Comparison of ENCODE assay signal across 12 cellular contexts in the genomic region with DNA sequence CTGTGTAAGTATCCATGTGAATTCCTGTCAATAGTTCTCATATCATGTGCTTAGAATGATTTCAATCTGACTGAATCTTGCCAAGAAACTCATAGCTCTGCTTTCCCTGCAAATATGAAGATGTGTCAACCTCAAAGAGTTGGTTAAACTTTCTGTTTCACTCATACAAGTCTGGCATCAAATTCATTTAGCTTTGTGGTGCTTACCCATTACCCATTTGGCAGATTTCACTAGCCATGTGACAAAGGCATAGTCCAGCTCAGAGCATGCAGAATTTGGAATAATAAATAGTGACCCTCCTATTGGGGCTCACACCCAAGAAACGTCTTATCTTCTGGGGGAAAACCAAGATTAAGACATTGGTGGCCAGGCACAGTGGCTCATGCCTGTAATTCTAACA.
A peak's percentile ranks its signal among the peaks of the same experiment; 100 is the strongest.
DNase-seq lines count a peak whose midpoint lies in the region; ATAC-seq and TF ChIP-seq lines count a peak whose summit lies in the region.
"Had no signal": no experiment of that assay in that cellular context is flagged by ENCODE, and none has a peak within 500 bp of the region (broad histone marks: within the 10 kb centered on the region; RNA-seq: fewer than 3 reads in every experiment).

No MANE protein-coding gene starts in this region.

- H3K9me3 ChIP-seq in MG63 (no peaks in the 10 kb centered on the region), smooth muscle cell (replicated peaks; ENCODE audit: low read depth) (no peaks in the 10 kb centered on the region), prostate gland (no peaks in the 10 kb centered on the region)
- H3K9me3 ChIP-seq: neutrophil had no signal

- no peak for TF ChIP-seq POLR2A in prostate gland (IDR thresholded peaks at IDR 0.05)

- no peaks in the 10 kb centered on the region for H3K79me2 ChIP-seq in smooth muscle cell (ENCODE audit: low read depth)

- ATAC-seq in GM18511 (IDR thresholded peaks at IDR 0.05; ENCODE audit: unreplicated experiment) (peak; percentile 54), GM21526 (IDR thresholded peaks at IDR 0.05; ENCODE audit: low FRiP score, unreplicated experiment) (no peak)

- WGBS in smooth muscle cell (ENCODE audit: low lambda C conversion rate) = 71% methylated on average over 1 of the region's 1 CpG
- WGBS in prostate gland = 66% methylated on average over 1 of the region's 1 CpG

- DNase-seq in MG63 (peak; percentile 17), brain microvascular endothelial cell (no peak), smooth muscle cell (lab: John Stamatoyannopoulos, UW; ENCODE audit: unreplicated experiment) (no peak), prostate gland (ENCODE audit: low spot score) (no peak), substantia nigra (lab: John Stamatoyannopoulos, UW) (no peak)
- DNase-seq: dorsolateral prefrontal cortex; glutamatergic neuron; NCI-H345; stimulated activated naive CD4-positive, alpha-beta T cell had no signal

- no peak overlapping the region for H3K9ac ChIP-seq in smooth muscle cell (ENCODE audit: low read depth)

- no peaks in the 10 kb centered on the region for H3K27me3 ChIP-seq in MG63
- no peaks in the 10 kb centered on the region for H3K27me3 ChIP-seq in brain microvascular endothelial cell (replicated peaks)
- H3K27me3 ChIP-seq in smooth muscle cell (ENCODE audit: low read depth) = no peaks in the 10 kb centered on the region
- no peaks in the 10 kb centered on the region for H3K27me3 ChIP-seq in prostate gland (replicated peaks; ENCODE audit: insufficient read depth)
- H3K27me3 ChIP-seq: dorsolateral prefrontal cortex, neutrophil had no signal

- in situ Hi-C loops in brain microvascular endothelial cell (cut with HindIII; ENCODE audit: low pct_ligation_motif_present, low sequenced_read_pairs) = no loop called here

- intact Hi-C loops in prostate gland (cut with DNase I) = no loop called here

- peaks cover 5% of the 10 kb centered on the region for H3F3A ChIP-seq in smooth muscle cell (ENCODE audit: low read depth)

- H3K36me3 ChIP-seq in MG63 (no peaks in the 10 kb centered on the region), brain microvascular endothelial cell (replicated peaks) (no peaks in the 10 kb centered on the region), smooth muscle cell (ENCODE audit: low read depth) (no peaks in the 10 kb centered on the region), prostate gland (no peaks in the 10 kb centered on the region)
- H3K36me3 ChIP-seq: neutrophil had no signal

- H4K20me1 ChIP-seq in smooth muscle cell (ENCODE audit: low read depth) = no peaks in the 10 kb centered on the region

- H3K4me1 ChIP-seq in smooth muscle cell (ENCODE audit: low read depth) (no peaks in the 10 kb centered on the region), prostate gland (replicated peaks) (no peaks in the 10 kb centered on the region)

- peak overlapping the region; percentile 30 for H3K27ac ChIP-seq in brain microvascular endothelial cell
- H3K27ac ChIP-seq in smooth muscle cell (ENCODE audit: low read depth) = peak overlapping the region; percentile 22
- H3K27ac ChIP-seq in prostate gland = no peak overlapping the region
- no peak overlapping the region for H3K27ac ChIP-seq in substantia nigra (ENCODE audit: low read depth, low read length, poor library complexity, severe bottlenecking)
- H3K27ac ChIP-seq: dorsolateral prefrontal cortex, neutrophil had no signal

- no peak overlapping the region for H3K4me2 ChIP-seq in smooth muscle cell

- H3K4me3 ChIP-seq in MG63 (no peak overlapping the region), brain microvascular endothelial cell (ENCODE audit: low read depth, low read length) (no peak overlapping the region), smooth muscle cell (no peak overlapping the region), prostate gland (no peak overlapping the region)
- H3K4me3 ChIP-seq: dorsolateral prefrontal cortex had no signal

- H2AFZ ChIP-seq in smooth muscle cell (ENCODE audit: low read depth) = no peak overlapping the region

- TF ChIP-seq CTCF in brain microvascular endothelial cell (IDR thresholded peaks at IDR 0.05; ENCODE audit: low read depth, low read length, missing control alignments) (no peak), smooth muscle cell (IDR thresholded peaks at IDR 0.05; ENCODE audit: borderline replicate concordance, insufficient read depth, poor library complexity, severe bottlenecking) (no peak), prostate gland (IDR thresholded peaks at IDR 0.05) (no peak)

Comparison
In these comparisons a context has a peak if more than half of its experiments do, and no peak if none do; other contexts are left out.
1. H3K27ac ChIP-seq: peak in brain microvascular endothelial cell (single experiment) and smooth muscle cell (single experiment); none in prostate gland (0 of 2) and substantia nigra (single experiment).